Comparison of ENCODE assay signal across 9 cellular contexts in the genomic region with DNA sequence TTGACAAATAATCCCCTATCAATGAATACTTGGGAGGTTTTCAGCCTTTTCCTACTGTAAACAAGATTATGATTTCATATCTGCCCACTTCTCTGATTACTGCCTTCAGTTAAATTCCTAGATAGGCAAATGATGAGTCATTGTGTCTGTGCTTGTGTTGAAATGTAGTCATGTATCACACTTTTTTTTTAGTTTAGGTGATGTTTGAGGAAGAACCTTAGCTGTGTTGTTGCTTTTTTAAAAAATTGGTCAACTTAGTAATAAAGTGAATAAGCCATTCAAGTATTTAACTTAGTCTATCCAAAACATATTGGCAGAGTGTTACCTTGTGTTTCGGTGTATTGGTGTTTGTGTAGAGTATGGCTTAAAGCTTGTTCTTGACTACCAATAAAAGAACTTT.
A peak's percentile ranks its signal among the peaks of the same experiment; 100 is the strongest.
DNase-seq lines count a peak whose midpoint lies in the region; ATAC-seq and TF ChIP-seq lines count a peak whose summit lies in the region.
"Had no signal": no experiment of that assay in that cellular context is flagged by ENCODE, and none has a peak within 500 bp of the region (broad histone marks: within the 10 kb centered on the region; RNA-seq: fewer than 3 reads in every experiment).

No MANE protein-coding gene starts in this region.

- no peak for DNase-seq in activated naive CD4-positive, alpha-beta T cell treated with anti-CD3 and anti-CD28 coated beads for 36 hours
- no peak for DNase-seq in activated naive CD4-positive, alpha-beta T cell treated with Interleukin-2 at 50 U/mL for 16 hours
- DNase-seq in SJSA1 (ENCODE audit: low read depth in 1 of 2, low spot score in 2 of 2) (peak in 1 of 2 experiments; percentile 25), fibroblast of mammary gland (ENCODE audit: low read depth) (peak; percentile 77), germinal center (ENCODE audit: low spot score) (no peak), ascending aorta (ENCODE audit: low spot score in 2 of 2) (no peak)
- no peak for DNase-seq in stimulated activated naive B cell treated with anti-CD40 and anti-IgM and Interleukin-4, amounts not matched to agents 10 μg/mL and 1 μg/mL and 100 μg/mL, for 72 hours
- DNase-seq: occipital lobe had no signal

- no peaks in the 10 kb centered on the region for H3K27me3 Mint-ChIP-seq in activated naive CD4-positive, alpha-beta T cell treated with anti-CD3 and anti-CD28 coated beads for 36 hours (ENCODE audit: low read depth)
- no peaks in the 10 kb centered on the region for H3K27me3 Mint-ChIP-seq in stimulated activated naive B cell treated with anti-CD40 and anti-IgM and Interleukin-4, amounts not matched to agents 10 μg/mL and 1 μg/mL and 100 μg/mL, for 72 hours

- no peak for TF ChIP-seq CTCF in fibroblast of mammary gland (conservative IDR thresholded peaks at IDR 0.05; ENCODE audit: control insufficient read depth, insufficient read depth, low read depth, low read length)
- TF ChIP-seq CTCF in ascending aorta (IDR thresholded peaks at IDR 0.05), result no peak

- peak overlapping the region; percentile 10 for H3K27ac Mint-ChIP-seq in activated naive CD4-positive, alpha-beta T cell treated with anti-CD3 and anti-CD28 coated beads for 36 hours
- H3K27ac Mint-ChIP-seq in stimulated activated naive B cell treated with anti-CD40 and anti-IgM and Interleukin-4, amounts not matched to agents 10 μg/mL and 1 μg/mL and 100 μg/mL, for 72 hours, result peak overlapping the region; percentile 10

- intact Hi-C loops in activated naive CD4-positive, alpha-beta T cell treated with anti-CD3 and anti-CD28 coated beads for 36 hours (cut with micrococcal nuclease), result loop anchor here (2.0 to 5.0 kb wide), 3 partner anchors 16 to 181 kb away; a partner anchor contains a TSS
- intact Hi-C loops in ascending aorta (cut with DNase I), result no loop called here

- H3K27me3 ChIP-seq in SJSA1 (replicated peaks), result no peaks in the 10 kb centered on the region
- no peaks in the 10 kb centered on the region for H3K27me3 ChIP-seq in ascending aorta

- peaks cover 3% of the 10 kb centered on the region; the same call in 1 of the 2 replicates for H3K4me1 ChIP-seq in SJSA1 (replicated peaks)
- peaks cover 5 to 23% of the 10 kb centered on the region in 2 donors for H3K4me1 ChIP-seq in ascending aorta

- H3K27ac ChIP-seq in SJSA1, result 0 out of 2 replicates have a peak overlapping the region, but pooled peaks have one; percentile 11
- no peak overlapping the region for H3K27ac ChIP-seq in ascending aorta

- peaks cover 4% of the 10 kb centered on the region for H3K9me3 Mint-ChIP-seq in activated naive CD4-positive, alpha-beta T cell treated with anti-CD3 and anti-CD28 coated beads for 36 hours
- H3K9me3 Mint-ChIP-seq in stimulated activated naive B cell treated with anti-CD40 and anti-IgM and Interleukin-4, amounts not matched to agents 10 μg/mL and 1 μg/mL and 100 μg/mL, for 72 hours, result no peaks in the 10 kb centered on the region

- CTCF ChIA-PET in activated naive CD4-positive, alpha-beta T cell treated with anti-CD3 and anti-CD28 coated beads for 36 hours (lab: Charles Lee), result no interaction called here

- peaks cover 83% of the 10 kb centered on the region for H3K36me3 ChIP-seq in SJSA1
- H3K36me3 ChIP-seq in ascending aorta, result peaks cover 19 to 34% of the 10 kb centered on the region in 2 donors

- peaks cover 51% of the 10 kb centered on the region for H3K4me1 Mint-ChIP-seq in activated naive CD4-positive, alpha-beta T cell treated with anti-CD3 and anti-CD28 coated beads for 36 hours (ENCODE audit: low read depth)
- peaks cover 14 to 24% of the 10 kb centered on the region in 2 donors for H3K4me1 Mint-ChIP-seq in stimulated activated naive B cell treated with anti-CD40 and anti-IgM and Interleukin-4, amounts not matched to agents 10 μg/mL and 1 μg/mL and 100 μg/mL, for 72 hours

- H3K4me3 ChIP-seq in SJSA1, result no peak overlapping the region
- no peak overlapping the region for H3K4me3 ChIP-seq in fibroblast of mammary gland (ENCODE audit: control insufficient read depth, low read depth, low read length)
- H3K4me3 ChIP-seq in ascending aorta, result no peak overlapping the region

- H3K9me3 ChIP-seq in SJSA1 (replicated peaks) (no peaks in the 10 kb centered on the region), ascending aorta (no peaks in the 10 kb centered on the region)

- no peak for ATAC-seq in stimulated activated naive B cell treated with anti-CD40 and anti-IgM and Interleukin-4, amounts not matched to agents 10 μg/mL and 1 μg/mL and 100 μg/mL, for 72 hours (replicated peaks)
- no peak for ATAC-seq in GM18520 (IDR thresholded peaks at IDR 0.05; ENCODE audit: unreplicated experiment)

- peaks cover 57% of the 10 kb centered on the region for H3K36me3 Mint-ChIP-seq in activated naive CD4-positive, alpha-beta T cell treated with anti-CD3 and anti-CD28 coated beads for 36 hours (ENCODE audit: low read depth)
- H3K36me3 Mint-ChIP-seq in stimulated activated naive B cell treated with anti-CD40 and anti-IgM and Interleukin-4, amounts not matched to agents 10 μg/mL and 1 μg/mL and 100 μg/mL, for 72 hours, result peaks cover 41 to 50% of the 10 kb centered on the region in 2 donors

- H3K4me3 Mint-ChIP-seq in activated naive CD4-positive, alpha-beta T cell treated with anti-CD3 and anti-CD28 coated beads for 36 hours, result no peak overlapping the region
- no peak overlapping the region for H3K4me3 Mint-ChIP-seq in stimulated activated naive B cell treated with anti-CD40 and anti-IgM and Interleukin-4, amounts not matched to agents 10 μg/mL and 1 μg/mL and 100 μg/mL, for 72 hours
